In the genomic region with DNA sequence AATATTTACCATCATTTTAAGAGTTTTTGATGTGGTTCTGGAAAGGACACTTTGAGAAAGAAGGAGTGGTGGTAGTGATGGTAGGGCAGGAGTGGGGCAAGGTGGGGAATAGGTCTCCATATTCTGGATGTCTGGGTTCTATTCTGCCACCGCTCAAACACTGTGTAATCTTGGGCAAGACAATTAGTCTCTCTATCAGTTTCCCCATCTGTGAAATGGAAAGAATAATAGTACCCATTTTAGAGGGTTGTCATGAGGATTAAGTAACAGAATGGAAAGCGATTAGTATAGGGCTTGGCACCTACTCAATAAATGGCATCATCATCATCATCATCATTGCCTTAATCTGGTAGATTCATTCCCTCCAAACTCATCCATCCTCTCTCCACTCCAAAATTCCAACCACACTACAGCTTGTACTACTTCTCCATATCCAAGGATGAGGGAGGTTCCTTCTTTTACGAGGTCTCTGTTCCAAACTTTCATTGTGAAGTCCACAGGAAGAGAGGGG, we compare ENCODE assay signal across 9 cellular contexts. TPM values are rescaled to one million over a fixed set of nuclear protein-coding genes. Genes with fewer than 3 reads are reported as not detected.
DNase-seq lines count a peak whose midpoint lies in the region; ATAC-seq and TF ChIP-seq lines count a peak whose summit lies in the region.
"Had no signal": no experiment of that assay in that cellular context is flagged by ENCODE, and none has a peak within 500 bp of the region (broad histone marks: within the 10 kb centered on the region; RNA-seq: fewer than 3 reads in every experiment).

No MANE protein-coding gene starts in this region.

- H4K8ac ChIP-seq in neuronal stem cell (ENCODE audit: low read depth, low read length): no peak overlapping the region
- no peak overlapping the region for H4K8ac ChIP-seq in trophoblast cell (ENCODE audit: low read depth, low read length)

- peak overlapping the region; percentile 97 for H2AFZ ChIP-seq in neuronal stem cell (ENCODE audit: low read length)
- H2AFZ ChIP-seq in trophoblast cell (ENCODE audit: insufficient read depth, low read length, poor library complexity): no peak overlapping the region

- H3K4me3 ChIP-seq in neuronal stem cell (ENCODE audit: low read length in 2 of 2) (peak overlapping the region in 1 of 2 donors; percentile 70), trophoblast cell (ENCODE audit: low read depth, low read length) (no peak overlapping the region)

- intact Hi-C loops in CD4-positive, alpha-beta T cell (cut with DNase I, micrococcal nuclease): loop anchor here (1.0 to 10.0 kb wide), 10 partner anchors 49 to 879 kb away; a partner anchor contains a TSS

- H3K18ac ChIP-seq in neuronal stem cell (ENCODE audit: low read length) (no peak overlapping the region), trophoblast cell (ENCODE audit: low read length) (no peak overlapping the region)

- no peak overlapping the region for H2BK120ac ChIP-seq in neuronal stem cell (ENCODE audit: low read depth, low read length)
- H2BK120ac ChIP-seq in trophoblast cell (ENCODE audit: insufficient read depth, low read length, poor library complexity): no peak overlapping the region

- CTCF ChIA-PET in CD4-positive, alpha-beta T cell (lab: Charles Lee): interaction anchor here (0.8 to 2.8 kb wide), 6 partner anchors 9 to 88 kb away, joined by 3 to 21 read pairs (median 6); a partner anchor contains a TSS

- TF ChIP-seq CTCF in CD4-positive, alpha-beta T cell (IDR thresholded peaks at IDR 0.05): no peak
- no peak for TF ChIP-seq CTCF in GM13976 (IDR thresholded peaks at IDR 0.05; ENCODE audit: borderline replicate concordance, control extremely low read depth, extremely low read depth, insufficient read depth, missing control alignments)

- H2AK5ac ChIP-seq in neuronal stem cell (ENCODE audit: low read depth, low read length): no peak overlapping the region
- no peak overlapping the region for H2AK5ac ChIP-seq in trophoblast cell (ENCODE audit: low read length)

- no peak overlapping the region for H3K4ac ChIP-seq in neuronal stem cell (ENCODE audit: low read length)
- no peak overlapping the region for H3K4ac ChIP-seq in trophoblast cell (ENCODE audit: low read depth, low read length)

- no peak overlapping the region for H3K27ac ChIP-seq in CD4-positive, alpha-beta T cell (ENCODE audit: low read depth, low read length)
- H3K27ac ChIP-seq in neuronal stem cell (replicated peaks; ENCODE audit: low read length) (no peak overlapping the region), trophoblast cell (ENCODE audit: low read depth, low read length) (no peak overlapping the region)

- no CpG with 5 or more reads among the region's 3 CpGs for WGBS in neuronal stem cell (ENCODE audit: extremely low coverage in 2 of 2, insufficient read length in 2 of 2, insufficient replicate concordance in 1 of 2), 2 donors
- no CpG with 5 or more reads among the region's 3 CpGs for WGBS in trophoblast cell (ENCODE audit: extremely low coverage, insufficient coverage, insufficient read length)

- peaks cover 9% of the 10 kb centered on the region for H3K79me2 ChIP-seq in trophoblast cell (ENCODE audit: control insufficient read depth, insufficient read depth, low read length, poor library complexity)

- no peak for DNase-seq in CD4-positive, alpha-beta T cell
- DNase-seq in central memory CD8-positive, alpha-beta T cell (ENCODE audit: low spot score in 2 of 2): no peak
- DNase-seq in neuronal stem cell (ENCODE audit: low spot score) (no peak), trophoblast cell (no peak), GM13976 (ENCODE audit: low spot score) (no peak)

- peaks cover 3% of the 10 kb centered on the region for H3K36me3 Mint-ChIP-seq in CD4-positive, alpha-beta T cell (ENCODE audit: low read depth)
- no peaks in the 10 kb centered on the region for H3K36me3 Mint-ChIP-seq in IgD-negative memory B cell
- peaks cover 9% of the 10 kb centered on the region for H3K36me3 Mint-ChIP-seq in central memory CD8-positive, alpha-beta T cell (ENCODE audit: insufficient read depth)

- H4K91ac ChIP-seq in neuronal stem cell (ENCODE audit: low read depth, low read length, poor library complexity) (no peak overlapping the region), trophoblast cell (ENCODE audit: low read depth, low read length) (no peak overlapping the region)

- no peak for ATAC-seq in CD4-positive, alpha-beta T cell (ENCODE audit: poor library complexity)
- ATAC-seq in central memory CD8-positive, alpha-beta T cell (replicated peaks; ENCODE audit: extremely low read depth, poor library complexity, severe bottlenecking): no peak
- ATAC-seq in HG03521 (IDR thresholded peaks at IDR 0.05; ENCODE audit: unreplicated experiment) (no peak), GM21825 (IDR thresholded peaks at IDR 0.05; ENCODE audit: unreplicated experiment) (no peak)

- no peak overlapping the region for H3K9ac ChIP-seq in neuronal stem cell (ENCODE audit: low read depth, low read length, poor library complexity)
- no peak overlapping the region for H3K9ac ChIP-seq in trophoblast cell (ENCODE audit: low read length)

- peak overlapping the region; percentile 55 for H3K27ac Mint-ChIP-seq in CD4-positive, alpha-beta T cell
- peak overlapping the region in 1 of 3 donors; percentile 72 for H3K27ac Mint-ChIP-seq in IgD-negative memory B cell
- H3K27ac Mint-ChIP-seq in central memory CD8-positive, alpha-beta T cell (ENCODE audit: low read depth): peak overlapping the region; percentile 78

- no peaks in the 10 kb centered on the region for H3K9me3 Mint-ChIP-seq in CD4-positive, alpha-beta T cell
- no peaks in the 10 kb centered on the region for H3K9me3 Mint-ChIP-seq in IgD-negative memory B cell
- no peaks in the 10 kb centered on the region for H3K9me3 Mint-ChIP-seq in central memory CD8-positive, alpha-beta T cell

- H4K12ac ChIP-seq in trophoblast cell (ENCODE audit: low read depth, low read length): no peak overlapping the region

- POLR2A ChIA-PET in CD4-positive, alpha-beta T cell (lab: Charles Lee): interaction anchor here (1.0 to 2.8 kb wide), 4 partner anchors 8 to 219 kb away, joined by 3 to 13 read pairs (median 4); a partner anchor contains a TSS

- no peak overlapping the region for H2BK15ac ChIP-seq in neuronal stem cell (ENCODE audit: low read length)

- peaks cover 14 to 18% of the 10 kb centered on the region in 2 donors for H3K4me1 ChIP-seq in neuronal stem cell (ENCODE audit: control insufficient read depth in 2 of 2, insufficient read depth in 1 of 2, low read depth in 1 of 2, low read length in 2 of 2)
- H3K4me1 ChIP-seq in trophoblast cell (ENCODE audit: control insufficient read depth in 1 of 2, insufficient read depth in 2 of 2, low read length in 2 of 2): peaks cover 4 to 20% of the 10 kb centered on the region in 2 experiments

- H3K4me2 ChIP-seq in neuronal stem cell (ENCODE audit: insufficient read depth, low read length, poor library complexity, severe bottlenecking) (no peak overlapping the region), trophoblast cell (ENCODE audit: low read length) (no peak overlapping the region)

- peaks cover 0 to 15% of the 10 kb centered on the region in 2 donors for H3K36me3 ChIP-seq in neuronal stem cell (replicated peaks in 1 of 2; ENCODE audit: control insufficient read depth in 2 of 2, insufficient read depth in 2 of 2, low read length in 2 of 2)
- H3K36me3 ChIP-seq in trophoblast cell (ENCODE audit: control insufficient read depth in 1 of 2, insufficient read depth in 2 of 2, low read length in 2 of 2): no peaks in the 10 kb centered on the region
- H3K36me3 ChIP-seq: ascending aorta had no signal

- peak overlapping the region; percentile 90 for H3K4me3 Mint-ChIP-seq in CD4-positive, alpha-beta T cell
- peak overlapping the region; percentile 76 to 90 (median 84) for H3K4me3 Mint-ChIP-seq in IgD-negative memory B cell
- H3K4me3 Mint-ChIP-seq in central memory CD8-positive, alpha-beta T cell: peak overlapping the region; percentile 87

- H3K4me1 Mint-ChIP-seq in CD4-positive, alpha-beta T cell (ENCODE audit: low read depth): peaks cover 81% of the 10 kb centered on the region
- peaks cover 13 to 41% (median 37%) of the 10 kb centered on the region in 3 donors for H3K4me1 Mint-ChIP-seq in IgD-negative memory B cell
- peaks cover 60% of the 10 kb centered on the region for H3K4me1 Mint-ChIP-seq in central memory CD8-positive, alpha-beta T cell

- H2BK12ac ChIP-seq in neuronal stem cell (ENCODE audit: low read length): no peak overlapping the region
- H2BK12ac ChIP-seq in trophoblast cell (ENCODE audit: low read length): no peak overlapping the region

- no peaks in the 10 kb centered on the region for H3K27me3 Mint-ChIP-seq in CD4-positive, alpha-beta T cell
- H3K27me3 Mint-ChIP-seq in IgD-negative memory B cell: peaks cover 7% of the 10 kb centered on the region
- no peaks in the 10 kb centered on the region for H3K27me3 Mint-ChIP-seq in central memory CD8-positive, alpha-beta T cell

- in situ Hi-C loops in GM13976 (cut with MboI; ENCODE audit: low sequenced_read_pairs, unreplicated experiment): no loop called here

- H2BK5ac ChIP-seq in neuronal stem cell (ENCODE audit: low read length) (no peak overlapping the region), trophoblast cell (ENCODE audit: low read depth, low read length, poor library complexity) (no peak overlapping the region)

- H3K27me3 ChIP-seq in CD4-positive, alpha-beta T cell (ENCODE audit: control insufficient read depth, insufficient read depth, low read length): no peaks in the 10 kb centered on the region
- peaks cover 0 to 6% (median 0%) of the 10 kb centered on the region in 3 experiments for H3K27me3 ChIP-seq in neuronal stem cell (ENCODE audit: control insufficient read depth in 3 of 3, insufficient read depth in 3 of 3, low read depth in 1 of 3, low read length in 3 of 3)
- no peaks in the 10 kb centered on the region for H3K27me3 ChIP-seq in trophoblast cell (ENCODE audit: insufficient read depth, low read length)
- H3K27me3 ChIP-seq: ascending aorta had no signal

- H3K14ac ChIP-seq in neuronal stem cell (ENCODE audit: low read length) (no peak overlapping the region), trophoblast cell (ENCODE audit: low read length) (no peak overlapping the region)

- H3K23ac ChIP-seq in neuronal stem cell (ENCODE audit: low read depth, low read length, poor library complexity) (no peak overlapping the region), trophoblast cell (ENCODE audit: low read length) (no peak overlapping the region)

- H3K79me1 ChIP-seq in neuronal stem cell (ENCODE audit: low read depth, low read length) (no peaks in the 10 kb centered on the region), trophoblast cell (ENCODE audit: low read length) (peaks cover 8% of the 10 kb centered on the region)

- H3K9me3 ChIP-seq in CD4-positive, alpha-beta T cell (ENCODE audit: control insufficient read depth, low read length): no peaks in the 10 kb centered on the region
- H3K9me3 ChIP-seq in neuronal stem cell (replicated peaks in 1 of 2; ENCODE audit: control insufficient read depth in 2 of 2, insufficient read depth in 1 of 2, low read depth in 1 of 2, low read length in 2 of 2) (no peaks in the 10 kb centered on the region), trophoblast cell (ENCODE audit: insufficient read depth, low read depth, low read length) (no peaks in the 10 kb centered on the region)
- H3K9me3 ChIP-seq: ascending aorta had no signal

RNA-seq across cellular contexts. Expression of a gene that starts 1.0 kb away (rescaled TPM):
- total RNA-seq in CD4-positive, alpha-beta T cell: 10 to 100 TPM; 32.4 to 32.6 TPM
- 1.1 TPM for polyA plus RNA-seq in IgD-negative memory B cell
- polyA plus RNA-seq in neuronal stem cell (2013, experiment 1 of 2): 16.8 TPM
- 17.9 TPM for polyA plus RNA-seq in neuronal stem cell (2013, experiment 2 of 2)
- 12.2 and 12.9 TPM in 2 replicates for polyA plus RNA-seq in trophoblast cell (2013)

RNA-seq across cellular contexts. Expression of a gene that starts 2.8 kb away (rescaled TPM):
- total RNA-seq in CD4-positive, alpha-beta T cell: 10 to 100 TPM; 15.6 to 18.8 TPM
- polyA plus RNA-seq in IgD-negative memory B cell: 4.2 TPM
- 31.8 TPM for polyA plus RNA-seq in neuronal stem cell (2013, experiment 1 of 2)
- polyA plus RNA-seq in neuronal stem cell (2013, experiment 2 of 2): 32.1 TPM
- 57.8 and 58.0 TPM in 2 replicates for polyA plus RNA-seq in trophoblast cell (2013)

RNA-seq across cellular contexts. Expression of a gene that starts 48.2 kb away (rescaled TPM):
- 10 to 100 TPM; 14.6 to 16.3 TPM for total RNA-seq in CD4-positive, alpha-beta T cell
- 10.8 TPM for polyA plus RNA-seq in IgD-negative memory B cell
- 34.3 TPM for polyA plus RNA-seq in neuronal stem cell (2013, experiment 1 of 2)
- polyA plus RNA-seq in neuronal stem cell (2013, experiment 2 of 2): 34.6 TPM
- 33.7 and 35.6 TPM in 2 replicates for polyA plus RNA-seq in trophoblast cell (2013)
